9 cellular contexts compared by ENCODE assay signal in genomic region chr1:2248127-2248826, GRCh38. TPM values are rescaled to one million over a fixed set of nuclear protein-coding genes. Genes with fewer than 3 reads are reported as not detected.
DNase-seq lines count a peak whose midpoint lies in the region; ATAC-seq and TF ChIP-seq lines count a peak whose summit lies in the region.
"Had no signal": no experiment of that assay in that cellular context is flagged by ENCODE, and none has a peak within 500 bp of the region (broad histone marks: within the 10 kb centered on the region; RNA-seq: fewer than 3 reads in every experiment).

No MANE protein-coding gene starts in this region.

- H3K36me3 ChIP-seq in esophagus squamous epithelium = peaks cover 0 to 2% (median 0%) of the 10 kb centered on the region in 3 donors

- H3K9me3 Mint-ChIP-seq in activated naive CD4-positive, alpha-beta T cell treated with anti-CD3 and anti-CD28 coated beads, Interleukin-2, amount 50 U/mL, for 72 hours = no peaks in the 10 kb centered on the region
- H3K9me3 Mint-ChIP-seq in mesothelial cell of epicardium (no peaks in the 10 kb centered on the region), type B pancreatic cell (no peaks in the 10 kb centered on the region)
- H3K9me3 Mint-ChIP-seq: T-cell had no signal

- DNase-seq in activated naive CD4-positive, alpha-beta T cell treated with anti-CD3 and anti-CD28 coated beads, Interleukin-2, amount 50 U/mL, for 72 hours (ENCODE audit: low spot score in 2 of 2) = no peak
- no peak for DNase-seq in activated naive CD4-positive, alpha-beta T cell treated with anti-CD3 and anti-CD28 coated beads, Interleukin-2, amount 50 U/mL, for 16 hours
- DNase-seq in esophagus squamous epithelium (lab: John Stamatoyannopoulos, UW) (no peak), mesothelial cell of epicardium (ENCODE audit: low spot score in 2 of 2, unreplicated experiment in 2 of 2) (no peak), type B pancreatic cell (ENCODE audit: extremely low spot score, unreplicated experiment) (no peak), MV-4-11 (lab: John Stamatoyannopoulos, UW) (no peak), NCI-H1105 treated with DMSO at 0.1 percent for 48 hours (lab: John Stamatoyannopoulos, UW) (no peak)
- DNase-seq: T-cell had no signal

- 50 to 85% methylated on average over 12 to 14 of the region's 21 CpGs for WGBS in esophagus squamous epithelium, 2 donors

- H3K4me1 Mint-ChIP-seq in mesothelial cell of epicardium = peaks cover 47% of the 10 kb centered on the region
- H3K4me1 Mint-ChIP-seq in type B pancreatic cell (ENCODE audit: unreplicated experiment) = peaks cover 45% of the 10 kb centered on the region

- TF ChIP-seq CTCF in esophagus squamous epithelium (IDR thresholded peaks at IDR 0.05) = no peak
- no peak for TF ChIP-seq CTCF in mesothelial cell of epicardium (IDR thresholded peaks at IDR 0.05; ENCODE audit: unreplicated experiment)
- no peak for TF ChIP-seq CTCF in type B pancreatic cell (conservative IDR thresholded peaks at IDR 0.05)

- peaks cover 0 to 17% of the 10 kb centered on the region in 2 donors for H3K36me3 Mint-ChIP-seq in activated naive CD4-positive, alpha-beta T cell treated with anti-CD3 and anti-CD28 coated beads, Interleukin-2, amount 50 U/mL, for 72 hours
- H3K36me3 Mint-ChIP-seq in mesothelial cell of epicardium (peaks cover 3% of the 10 kb centered on the region), type B pancreatic cell (peaks cover 8% of the 10 kb centered on the region)

- peak overlapping the region in 1 of 4 donors; percentile 21 for H3K4me3 ChIP-seq in esophagus squamous epithelium

- TF ChIP-seq POLR2A in esophagus squamous epithelium (IDR thresholded peaks at IDR 0.05) = no peak

- intact Hi-C loops in esophagus squamous epithelium (cut with DNase I) = no loop called here

- H3K9me3 ChIP-seq in esophagus squamous epithelium = no peaks in the 10 kb centered on the region

- H3K4me3 Mint-ChIP-seq in mesothelial cell of epicardium (no peak overlapping the region), type B pancreatic cell (peak overlapping the region; percentile 72)

- H3K4me1 ChIP-seq in esophagus squamous epithelium = peaks cover 61 to 95% (median 76%) of the 10 kb centered on the region in 3 donors

- no peaks in the 10 kb centered on the region for H3K27me3 ChIP-seq in esophagus squamous epithelium

- peak overlapping the region; percentile 69 to 85 for H3K27ac Mint-ChIP-seq in activated naive CD4-positive, alpha-beta T cell treated with anti-CD3 and anti-CD28 coated beads, Interleukin-2, amount 50 U/mL, for 72 hours
- H3K27ac Mint-ChIP-seq in mesothelial cell of epicardium = peak overlapping the region; percentile 66
- peak overlapping the region; percentile 84 for H3K27ac Mint-ChIP-seq in type B pancreatic cell

- ATAC-seq in activated naive CD4-positive, alpha-beta T cell treated with anti-CD3 and anti-CD28 coated beads, Interleukin-2, amount 50 U/mL, for 72 hours = no peak
- no peak for ATAC-seq in activated CD4-positive, CD25-positive, alpha-beta regulatory T cell treated with anti-CD3 and anti-CD28 coated beads, Interleukin-2, amount 50 U/mL, for 24 hours
- ATAC-seq: T-cell had no signal

- H3K27ac ChIP-seq in esophagus squamous epithelium = peak overlapping the region; percentile 2 to 52 (median 28)

- H3K27me3 Mint-ChIP-seq in mesothelial cell of epicardium (ENCODE audit: low read depth) (no peaks in the 10 kb centered on the region), type B pancreatic cell (no peaks in the 10 kb centered on the region)
- H3K27me3 Mint-ChIP-seq: T-cell had no signal

RNA-seq across cellular contexts. Expression of gene SKI, which starts 20.2 kb away (rescaled TPM):
- 10 to 100 TPM; 26.6 to 43.8 TPM for total RNA-seq in activated naive CD4-positive, alpha-beta T cell treated with anti-CD3 and anti-CD28 coated beads, Interleukin-2, amount 50 U/mL, for 72 hours
- total RNA-seq in esophagus squamous epithelium (10 to 100 TPM; 18.2 to 38.8 (median 25.2) TPM), mesothelial cell of epicardium (105 to 110 TPM (median 105 TPM) in 3 replicates), type B pancreatic cell (ENCODE audit: low replicate concordance) (52.7 and 55.7 TPM in 2 replicates)

RNA-seq across cellular contexts. Expression of gene FAAP20, which starts 53.7 kb away (rescaled TPM):
- 10 to 100 TPM; 59.1 to 66.9 TPM for total RNA-seq in activated naive CD4-positive, alpha-beta T cell treated with anti-CD3 and anti-CD28 coated beads, Interleukin-2, amount 50 U/mL, for 72 hours
- total RNA-seq in esophagus squamous epithelium (10 to 100 TPM in 3 of 4 donors, 1 to 10 TPM in 1; 8.6 to 22.5 (median 18.1) TPM), mesothelial cell of epicardium (92.2 to 100 TPM (median 94.1 TPM) in 3 replicates), type B pancreatic cell (ENCODE audit: low replicate concordance) (45.8 and 73.8 TPM in 2 replicates)
